In the genomic region with DNA sequence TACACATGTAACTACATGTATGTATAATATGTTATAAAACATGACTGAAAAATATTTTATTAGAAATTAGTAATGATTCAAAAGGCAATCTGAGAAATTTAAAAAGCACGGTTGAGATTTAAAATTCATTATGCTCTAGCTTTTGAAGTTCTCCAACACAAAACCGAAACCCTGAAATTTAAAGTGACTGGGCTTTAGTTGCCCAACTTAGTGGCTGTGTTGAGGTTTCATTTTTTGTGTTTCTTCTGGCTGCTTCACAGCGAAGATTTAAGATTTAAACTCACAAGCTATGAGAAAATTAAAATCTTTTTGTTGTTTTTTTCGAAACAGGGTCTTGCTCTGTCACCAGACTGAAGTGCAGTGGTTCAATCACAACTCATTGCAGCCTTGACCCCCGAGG, we compare ENCODE assay signal across 37 cellular contexts.
"Had no signal": no experiment of that assay in that cellular context is flagged by ENCODE, and none has a peak within 500 bp of the region (broad histone marks: within the 10 kb centered on the region; RNA-seq: fewer than 3 reads in every experiment).

No MANE protein-coding gene starts in this region.

- H3K27me3 ChIP-seq: Peyer's patch, SJSA1 had no signal

- H3K27ac ChIP-seq: Peyer's patch, SJSA1, VCaP had no signal

- ATAC-seq: activated CD8-positive, alpha-beta memory T cell treated with anti-CD3 and anti-CD28 coated beads, Interleukin-2, amount 10 ng/mL, durations not matched to agents 7 days and 5 days; activated naive CD8-positive, alpha-beta T cell treated with anti-CD3 and anti-CD28 coated beads, Interleukin-2, amount 50 U/mL, for 24 hours; PC-3; SK-N-SH treated with all-trans-retinoic acid at 6 μM for 48 hours had no signal

- H3K9me3 ChIP-seq: Peyer's patch, SJSA1 had no signal

- H3K4me3 ChIP-seq: Peyer's patch, SJSA1 had no signal

- H3K36me3 ChIP-seq: Peyer's patch, SJSA1 had no signal

- DNase-seq: activated B cell treated with CpG ODN at 0.5 μM for 24 hours; activated CD4-positive, alpha-beta memory T cell treated with anti-CD3 and anti-CD28 coated beads, Interleukin-2, amount 10 ng/mL, durations not matched to agents 7 days and 5 days; activated CD4-positive, alpha-beta T cell treated with anti-CD3 and anti-CD28 coated beads for 48 hours; activated CD4-positive, CD25-positive, alpha-beta regulatory T cell treated with anti-CD3 and anti-CD28 coated beads, Interleukin-2, amount 50 U/mL, for 72 hours; activated CD8-positive, alpha-beta memory T cell treated with anti-CD3 and anti-CD28 coated beads for 24 hours; activated CD8-positive, alpha-beta memory T cell treated with anti-CD3 and anti-CD28 coated beads, Interleukin-2, amount 10 ng/mL, durations not matched to agents 7 days and 5 days; activated CD8-positive, alpha-beta memory T cell treated with anti-CD3 and anti-CD28 coated beads, Interleukin-2, amount 50 U/mL, for 48 hours; activated effector memory CD4-positive, alpha-beta T cell treated with Interleukin-2 at 50 U/mL for 16 hours; activated naive CD4-positive, alpha-beta T cell treated with anti-CD3 and anti-CD28 coated beads, Interleukin-2, amount 10 ng/mL, durations not matched to agents 7 days and 5 days; activated naive CD8-positive, alpha-beta T cell treated with anti-CD3 and anti-CD28 coated beads, Interleukin-2, amount 50 U/mL, for 24 hours; activated T-cell treated with anti-CD3 and anti-CD28 coated beads, Interleukin-2, amount 50 U/mL, for 48 hours; anterior cingulate cortex; caudate nucleus; cerebellar nuclear complex; Kasumi-1; NCI-H1092 treated with DMSO at 0.1 percent for 48 hours; NCI-H1417; NCI-H146; NCI-H187; NCI-H2081; NCI-H2171 treated with DMSO at 0.1 percent for 48 hours; NCI-H2227 treated with DMSO at 0.1 percent for 48 hours; NCI-H446; NCI-H510A treated with DMSO at 0.1 percent for 48 hours; NCI-H526 treated with DMSO at 0.1 percent for 48 hours; NCI-H82; PC-3; Peyer's patch; RPMI8226; SHP77 treated with DMSO at 0.1 percent for 48 hours; SW 1271; T-helper 1 cell; T-helper 2 cell; T-helper 9 cell had no signal

- H3K4me1 ChIP-seq: Peyer's patch, SJSA1 had no signal
